Comparison of ENCODE assay signal across 1 cellular context in genomic region chr1:153526132-153526543, GRCh38.
TF ChIP-seq lines count a peak whose summit lies in the region.

No MANE protein-coding gene starts in this region.

TF ChIP-seq in HepG2, 621 proteins besides CTCF, POLR2A, EP300 and RAD21:
- TF ChIP-seq ZBTB38 (CRISPR knock-in tag; IDR thresholded peaks at IDR 0.05) (peak; percentile 53; the same call in 1 of the 2 replicates), HIVEP1 (CRISPR knock-in tag; IDR thresholded peaks at IDR 0.05) (no peak), CBX2 (IDR thresholded peaks at IDR 0.05; ENCODE audit: low read depth, low read length) (no peak), CBX2 (CRISPR knock-in tag; IDR thresholded peaks at IDR 0.05; ENCODE audit: low read depth) (no peak), FOXJ3 (CRISPR knock-in tag; IDR thresholded peaks at IDR 0.05; ENCODE audit: borderline replicate concordance) (0 out of 2 replicates have a peak, but pooled peaks have one; percentile 14), ZFX (CRISPR knock-in tag; IDR thresholded peaks at IDR 0.05; ENCODE audit: low read depth) (no peak), ONECUT2 (CRISPR knock-in tag; IDR thresholded peaks at IDR 0.05) (peak; percentile 60; the same call in 1 of the 2 replicates), CHCHD3 (CRISPR knock-in tag; IDR thresholded peaks at IDR 0.05) (no peak), KDM4B (CRISPR knock-in tag; IDR thresholded peaks at IDR 0.05) (no peak), KDM6A (CRISPR knock-in tag; IDR thresholded peaks at IDR 0.05; ENCODE audit: low read depth) (no peak), ZNF687 (CRISPR knock-in tag; IDR thresholded peaks at IDR 0.05) (no peak), SMC3 (IDR thresholded peaks at IDR 0.05; ENCODE audit: low read length) (no peak), HCFC1 (IDR thresholded peaks at IDR 0.05; ENCODE audit: low read depth, low read length) (no peak), ZNF768 (CRISPR knock-in tag; IDR thresholded peaks at IDR 0.05) (no peak), DMAP1 (CRISPR knock-in tag; IDR thresholded peaks at IDR 0.05) (no peak; the same call in 1 of the 2 replicates), ZNF550 (CRISPR knock-in tag; IDR thresholded peaks at IDR 0.05; ENCODE audit: borderline replicate concordance) (no peak), TP53 (CRISPR knock-in tag; conservative IDR thresholded peaks at IDR 0.05) (0 out of 2 replicates have a peak, but pooled peaks have one; percentile 46), KAT8 (CRISPR knock-in tag; IDR thresholded peaks at IDR 0.05) (no peak), ZSCAN12 (CRISPR knock-in tag; IDR thresholded peaks at IDR 0.05) (no peak), ZNF317 (CRISPR knock-in tag; IDR thresholded peaks at IDR 0.05) (no peak), MTA1 (CRISPR knock-in tag; IDR thresholded peaks at IDR 0.05; ENCODE audit: borderline replicate concordance) (no peak), SAP130 (CRISPR knock-in tag; IDR thresholded peaks at IDR 0.05; ENCODE audit: low read depth) (0 out of 2 replicates have a peak, but pooled peaks have one; percentile 12), ZBTB7B (CRISPR knock-in tag; IDR thresholded peaks at IDR 0.05) (peak; percentile 38; the same call in 1 of the 2 replicates), HNF4A (CRISPR knock-in tag; IDR thresholded peaks at IDR 0.05) (0 out of 2 replicates have a peak, but pooled peaks have one; percentile 16), ZNF609 (CRISPR knock-in tag; IDR thresholded peaks at IDR 0.05; ENCODE audit: borderline replicate concordance) (no peak), FOXK2 (IDR thresholded peaks at IDR 0.05) (no peak)
- TF ChIP-seq, protein P1, sequence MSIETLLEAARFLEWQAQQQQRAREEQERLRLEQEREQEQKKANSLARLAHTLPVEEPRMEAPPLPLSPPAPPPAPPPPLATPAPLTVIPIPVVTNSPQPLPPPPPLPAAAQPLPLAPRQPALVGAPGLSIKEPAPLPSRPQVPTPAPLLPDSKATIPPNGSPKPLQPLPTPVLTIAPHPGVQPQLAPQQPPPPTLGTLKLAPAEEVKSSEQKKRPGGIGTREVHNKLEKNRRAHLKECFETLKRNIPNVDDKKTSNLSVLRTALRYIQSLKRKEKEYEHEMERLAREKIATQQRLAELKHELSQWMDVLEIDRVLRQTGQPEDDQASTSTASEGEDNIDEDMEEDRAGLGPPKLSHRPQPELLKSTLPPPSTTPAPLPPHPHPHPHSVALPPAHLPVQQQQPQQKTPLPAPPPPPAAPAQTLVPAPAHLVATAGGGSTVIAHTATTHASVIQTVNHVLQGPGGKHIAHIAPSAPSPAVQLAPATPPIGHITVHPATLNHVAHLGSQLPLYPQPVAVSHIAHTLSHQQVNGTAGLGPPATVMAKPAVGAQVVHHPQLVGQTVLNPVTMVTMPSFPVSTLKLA (IDR thresholded peaks at IDR 0.05): peak; percentile 51; the same call in 1 of the 2 replicates
- TF ChIP-seq, protein P2, sequence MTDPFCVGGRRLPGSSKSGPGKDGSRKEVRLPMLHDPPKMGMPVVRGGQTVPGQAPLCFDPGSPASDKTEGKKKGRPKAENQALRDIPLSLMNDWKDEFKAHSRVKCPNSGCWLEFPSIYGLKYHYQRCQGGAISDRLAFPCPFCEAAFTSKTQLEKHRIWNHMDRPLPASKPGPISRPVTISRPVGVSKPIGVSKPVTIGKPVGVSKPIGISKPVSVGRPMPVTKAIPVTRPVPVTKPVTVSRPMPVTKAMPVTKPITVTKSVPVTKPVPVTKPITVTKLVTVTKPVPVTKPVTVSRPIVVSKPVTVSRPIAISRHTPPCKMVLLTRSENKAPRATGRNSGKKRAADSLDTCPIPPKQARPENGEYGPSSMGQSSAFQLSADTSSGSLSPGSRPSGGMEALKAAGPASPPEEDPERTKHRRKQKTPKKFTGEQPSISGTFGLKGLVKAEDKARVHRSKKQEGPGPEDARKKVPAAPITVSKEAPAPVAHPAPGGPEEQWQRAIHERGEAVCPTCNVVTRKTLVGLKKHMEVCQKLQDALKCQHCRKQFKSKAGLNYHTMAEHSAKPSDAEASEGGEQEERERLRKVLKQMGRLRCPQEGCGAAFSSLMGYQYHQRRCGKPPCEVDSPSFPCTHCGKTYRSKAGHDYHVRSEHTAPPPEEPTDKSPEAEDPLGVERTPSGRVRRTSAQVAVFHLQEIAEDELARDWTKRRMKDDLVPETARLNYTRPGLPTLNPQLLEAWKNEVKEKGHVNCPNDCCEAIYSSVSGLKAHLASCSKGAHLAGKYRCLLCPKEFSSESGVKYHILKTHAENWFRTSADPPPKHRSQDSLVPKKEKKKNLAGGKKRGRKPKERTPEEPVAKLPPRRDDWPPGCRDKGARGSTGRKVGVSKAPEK (CRISPR knock-in tag; IDR thresholded peaks at IDR 0.05; ENCODE audit: borderline replicate concordance): no peak
- TF ChIP-seq, protein P3, sequence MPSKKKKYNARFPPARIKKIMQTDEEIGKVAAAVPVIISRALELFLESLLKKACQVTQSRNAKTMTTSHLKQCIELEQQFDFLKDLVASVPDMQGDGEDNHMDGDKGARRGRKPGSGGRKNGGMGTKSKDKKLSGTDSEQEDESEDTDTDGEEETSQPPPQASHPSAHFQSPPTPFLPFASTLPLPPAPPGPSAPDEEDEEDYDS (CRISPR knock-in tag; IDR thresholded peaks at IDR 0.05): no peak
